Comparison of ENCODE assay signal across 13 cellular contexts in the genomic region with DNA sequence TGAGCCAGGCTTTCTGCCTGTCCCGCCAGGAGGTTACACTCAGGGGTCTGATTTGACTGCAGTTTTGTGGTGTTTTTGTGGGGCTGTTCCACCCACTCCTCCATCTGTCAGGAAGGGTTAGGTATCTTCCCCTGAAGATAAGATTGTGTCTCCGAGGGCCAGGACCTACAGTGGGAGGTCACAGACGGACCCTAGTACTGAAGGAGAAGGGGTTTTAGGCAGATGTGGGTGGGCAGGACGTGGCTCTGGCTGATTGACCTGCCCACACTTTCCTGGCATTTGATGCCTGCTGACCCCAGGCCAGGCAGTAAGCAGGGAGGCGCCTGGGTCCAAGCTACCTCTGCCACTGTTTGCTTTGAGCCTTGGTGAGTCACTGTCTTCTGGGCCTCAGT. TPM values are rescaled to one million over a fixed set of nuclear protein-coding genes. Genes with fewer than 3 reads are reported as not detected.
DNase-seq lines count a peak whose midpoint lies in the region; ATAC-seq lines count a peak whose summit lies in the region.
"Had no signal": no experiment of that assay in that cellular context is flagged by ENCODE, and none has a peak within 500 bp of the region (broad histone marks: within the 10 kb centered on the region; RNA-seq: fewer than 3 reads in every experiment).

No MANE protein-coding gene starts in this region.

- no peaks in the 10 kb centered on the region for H3K9me3 Mint-ChIP-seq in activated naive CD4-positive, alpha-beta T cell treated with anti-CD3 and anti-CD28 coated beads for 36 hours
- no peaks in the 10 kb centered on the region for H3K9me3 Mint-ChIP-seq in activated CD4-positive, alpha-beta memory T cell treated with anti-CD3 and anti-CD28 coated beads, Interleukin-2, amount 10 ng/mL, durations not matched to agents 7 days and 5 days
- H3K9me3 Mint-ChIP-seq: nephron had no signal

- H3K27me3 Mint-ChIP-seq in activated naive CD4-positive, alpha-beta T cell treated with anti-CD3 and anti-CD28 coated beads for 36 hours (ENCODE audit: low read depth), result no peaks in the 10 kb centered on the region
- no peaks in the 10 kb centered on the region for H3K27me3 Mint-ChIP-seq in activated CD4-positive, alpha-beta memory T cell treated with anti-CD3 and anti-CD28 coated beads, Interleukin-2, amount 10 ng/mL, durations not matched to agents 7 days and 5 days

- H3K36me3 Mint-ChIP-seq in activated naive CD4-positive, alpha-beta T cell treated with anti-CD3 and anti-CD28 coated beads for 36 hours (ENCODE audit: low read depth), result peaks cover 19% of the 10 kb centered on the region
- H3K36me3 Mint-ChIP-seq in activated CD4-positive, alpha-beta memory T cell treated with anti-CD3 and anti-CD28 coated beads, Interleukin-2, amount 10 ng/mL, durations not matched to agents 7 days and 5 days (ENCODE audit: low read depth), result peaks cover 45% of the 10 kb centered on the region

- H3K27ac ChIP-seq in layer of hippocampus (ENCODE audit: low read depth, low read length) (peak overlapping the region; percentile 84), substantia nigra (ENCODE audit: low read depth, low read length, poor library complexity, severe bottlenecking) (peak overlapping the region; percentile 89)

- no peak overlapping the region for H3K4me3 Mint-ChIP-seq in activated naive CD4-positive, alpha-beta T cell treated with anti-CD3 and anti-CD28 coated beads for 36 hours
- peak overlapping the region; percentile 74 for H3K4me3 Mint-ChIP-seq in activated CD4-positive, alpha-beta memory T cell treated with anti-CD3 and anti-CD28 coated beads, Interleukin-2, amount 10 ng/mL, durations not matched to agents 7 days and 5 days
- H3K4me3 Mint-ChIP-seq: nephron had no signal

- no peak for ATAC-seq in HG03159 (IDR thresholded peaks at IDR 0.05; ENCODE audit: unreplicated experiment)

- no peaks in the 10 kb centered on the region for H3K27me3 ChIP-seq in layer of hippocampus (ENCODE audit: control insufficient read depth, insufficient read depth, low read length)
- H3K27me3 ChIP-seq: thyroid gland had no signal

- no peak for DNase-seq in activated naive CD4-positive, alpha-beta T cell treated with anti-CD3 and anti-CD28 coated beads for 36 hours
- DNase-seq in activated naive CD4-positive, alpha-beta T cell treated with Interleukin-2 at 50 U/mL for 16 hours, result no peak
- DNase-seq in activated CD4-positive, alpha-beta memory T cell treated with anti-CD3 and anti-CD28 coated beads, Interleukin-2, amount 10 ng/mL, durations not matched to agents 7 days and 5 days, result no peak
- no peak for DNase-seq in substantia nigra (lab: John Stamatoyannopoulos, UW)
- no peak for DNase-seq in epidermal melanocyte (ENCODE audit: insufficient read length, low spot score)
- DNase-seq in nucleus accumbens (lab: John Stamatoyannopoulos, UW), result no peak
- DNase-seq: activated effector memory CD4-positive, alpha-beta T cell treated with anti-CD3 and anti-CD28 coated beads, Interleukin-2, amount 50 U/mL, for 16 hours; GDM1; NCI-H1092 treated with DMSO at 0.1 percent for 48 hours; thyroid gland had no signal

- CTCF ChIA-PET in activated naive CD4-positive, alpha-beta T cell treated with anti-CD3 and anti-CD28 coated beads for 36 hours (lab: Charles Lee), result no interaction called here
- CTCF ChIA-PET in activated CD4-positive, alpha-beta memory T cell treated with anti-CD3 and anti-CD28 coated beads, Interleukin-2, amount 10 ng/mL, durations not matched to agents 7 days and 5 days (lab: Charles Lee), result no interaction called here

- H3K27ac Mint-ChIP-seq in activated naive CD4-positive, alpha-beta T cell treated with anti-CD3 and anti-CD28 coated beads for 36 hours, result peak overlapping the region; percentile 95
- H3K27ac Mint-ChIP-seq in activated CD4-positive, alpha-beta memory T cell treated with anti-CD3 and anti-CD28 coated beads, Interleukin-2, amount 10 ng/mL, durations not matched to agents 7 days and 5 days, result peak overlapping the region; percentile 96
- H3K27ac Mint-ChIP-seq: nephron had no signal

- intact Hi-C loops in activated naive CD4-positive, alpha-beta T cell treated with anti-CD3 and anti-CD28 coated beads for 36 hours (cut with micrococcal nuclease), result loop anchor here (5.0 kb wide), 1 partner anchor 154 kb away; the partner anchor contains the start of gene ARID1A

- peaks cover 84% of the 10 kb centered on the region for H3K4me1 Mint-ChIP-seq in activated naive CD4-positive, alpha-beta T cell treated with anti-CD3 and anti-CD28 coated beads for 36 hours (ENCODE audit: low read depth)
- H3K4me1 Mint-ChIP-seq in activated CD4-positive, alpha-beta memory T cell treated with anti-CD3 and anti-CD28 coated beads, Interleukin-2, amount 10 ng/mL, durations not matched to agents 7 days and 5 days, result peaks cover 95% of the 10 kb centered on the region

- POLR2A ChIA-PET in activated CD4-positive, alpha-beta memory T cell treated with anti-CD3 and anti-CD28 coated beads, Interleukin-2, amount 10 ng/mL, durations not matched to agents 7 days and 5 days (lab: Charles Lee), result interaction anchor here (1.0 to 1.3 kb wide), 3 partner anchors 13 to 43 kb away, joined by 3 read pairs; partner anchors contain the start of gene RPS6KA1

RNA-seq across cellular contexts. Expression of gene RPS6KA1, which starts 13.9 kb away (rescaled TPM):
- total RNA-seq in activated naive CD4-positive, alpha-beta T cell treated with anti-CD3 and anti-CD28 coated beads for 36 hours, result 10 to 100 TPM; 83.5 to 86.4 TPM
- 100 to 1,000 TPM; 170 to 175 TPM for total RNA-seq in activated CD4-positive, alpha-beta memory T cell treated with anti-CD3 and anti-CD28 coated beads, Interleukin-2, amount 10 ng/mL, durations not matched to agents 7 days and 5 days
